Comparison of ENCODE assay signal across 14 cellular contexts in genomic region chr2:73993376-73993775, GRCh38. TPM values are rescaled to one million over a fixed set of nuclear protein-coding genes. Genes with fewer than 3 reads are reported as not detected.
A peak's percentile ranks its signal among the peaks of the same experiment; 100 is the strongest.
DNase-seq lines count a peak whose midpoint lies in the region; ATAC-seq and TF ChIP-seq lines count a peak whose summit lies in the region.
"Had no signal": no experiment of that assay in that cellular context is flagged by ENCODE, and none has a peak within 500 bp of the region (broad histone marks: within the 10 kb centered on the region; RNA-seq: fewer than 3 reads in every experiment).

No MANE protein-coding gene starts in this region.

- H3K36me3 Mint-ChIP-seq in activated CD4-positive, alpha-beta T cell treated with anti-CD3 and anti-CD28 coated beads, Interleukin-2, amount 10 ng/mL, durations not matched to agents 24 days and 14 days (ENCODE audit: low read depth): peaks cover 55% of the 10 kb centered on the region
- H3K36me3 Mint-ChIP-seq in activated T-helper 1 cell treated with anti-CD3 and anti-CD28 coated beads, Interleukin-12 subunit alpha, Interleukin-12 subunit beta, Interleukin-2, Interleukin-4 antibody, amounts not matched to agents 30 ng/mL and 10 ng/mL and 1 ng/mL, durations not matched to agents 14 hours and 24 hours and 36 hours (ENCODE audit: low read depth): peaks cover 42% of the 10 kb centered on the region
- H3K36me3 Mint-ChIP-seq in naive thymus-derived CD4-positive, alpha-beta T cell: peaks cover 3 to 40% (median 24%) of the 10 kb centered on the region in 5 donors

- H3K9me3 Mint-ChIP-seq in activated CD4-positive, alpha-beta T cell treated with anti-CD3 and anti-CD28 coated beads, Interleukin-2, amount 10 ng/mL, durations not matched to agents 24 days and 14 days: peaks cover 8% of the 10 kb centered on the region
- H3K9me3 Mint-ChIP-seq in activated T-helper 1 cell treated with anti-CD3 and anti-CD28 coated beads, Interleukin-12 subunit alpha, Interleukin-12 subunit beta, Interleukin-2, Interleukin-4 antibody, amounts not matched to agents 30 ng/mL and 10 ng/mL and 1 ng/mL, durations not matched to agents 14 hours and 24 hours and 36 hours: peaks cover 16% of the 10 kb centered on the region
- H3K9me3 Mint-ChIP-seq in naive thymus-derived CD4-positive, alpha-beta T cell: peaks cover 0 to 11% (median 3%) of the 10 kb centered on the region in 11 donors

- no peak for ATAC-seq in naive thymus-derived CD4-positive, alpha-beta T cell
- no peak for ATAC-seq in HG02885 (IDR thresholded peaks at IDR 0.05; ENCODE audit: poor library complexity, unreplicated experiment)

- CTCF ChIA-PET in naive thymus-derived CD4-positive, alpha-beta T cell (lab: Charles Lee): no interaction called here

- no peak overlapping the region for H3K4me3 ChIP-seq in naive thymus-derived CD4-positive, alpha-beta T cell (ENCODE audit: low read length)
- no peak overlapping the region for H3K4me3 ChIP-seq in left ventricle myocardium inferior
- H3K4me3 ChIP-seq: ovary, SK-N-MC, suprapubic skin had no signal

- TF ChIP-seq CTCF in left ventricle myocardium inferior (IDR thresholded peaks at IDR 0.05; ENCODE audit: borderline replicate concordance): no peak

- peak overlapping the region; percentile 22 for H3K4me3 Mint-ChIP-seq in activated CD4-positive, alpha-beta T cell treated with anti-CD3 and anti-CD28 coated beads, Interleukin-2, amount 10 ng/mL, durations not matched to agents 24 days and 14 days
- H3K4me3 Mint-ChIP-seq in activated T-helper 1 cell treated with anti-CD3 and anti-CD28 coated beads, Interleukin-12 subunit alpha, Interleukin-12 subunit beta, Interleukin-2, Interleukin-4 antibody, amounts not matched to agents 30 ng/mL and 10 ng/mL and 1 ng/mL, durations not matched to agents 14 hours and 24 hours and 36 hours: peak overlapping the region; percentile 0
- peak overlapping the region in 7 of 10 donors; percentile 1 to 28 (median 10) for H3K4me3 Mint-ChIP-seq in naive thymus-derived CD4-positive, alpha-beta T cell

- H3K4me1 Mint-ChIP-seq in activated CD4-positive, alpha-beta T cell treated with anti-CD3 and anti-CD28 coated beads, Interleukin-2, amount 10 ng/mL, durations not matched to agents 24 days and 14 days: peaks cover 56% of the 10 kb centered on the region
- H3K4me1 Mint-ChIP-seq in activated T-helper 1 cell treated with anti-CD3 and anti-CD28 coated beads, Interleukin-12 subunit alpha, Interleukin-12 subunit beta, Interleukin-2, Interleukin-4 antibody, amounts not matched to agents 30 ng/mL and 10 ng/mL and 1 ng/mL, durations not matched to agents 14 hours and 24 hours and 36 hours (ENCODE audit: low read depth): peaks cover 52% of the 10 kb centered on the region
- peaks cover 52 to 92% (median 76%) of the 10 kb centered on the region in 7 donors for H3K4me1 Mint-ChIP-seq in naive thymus-derived CD4-positive, alpha-beta T cell

- H3K27me3 ChIP-seq in naive thymus-derived CD4-positive, alpha-beta T cell (ENCODE audit: control insufficient read depth in 2 of 2, insufficient read depth in 2 of 2, low read length in 2 of 2): no peaks in the 10 kb centered on the region
- no peaks in the 10 kb centered on the region for H3K27me3 ChIP-seq in left ventricle myocardium inferior (ENCODE audit: low read depth)
- H3K27me3 ChIP-seq: ovary, suprapubic skin had no signal

- intact Hi-C loops in activated CD4-positive, alpha-beta T cell treated with anti-CD3 and anti-CD28 coated beads, Interleukin-2, amount 10 ng/mL, durations not matched to agents 24 days and 14 days (cut with micrococcal nuclease): no loop called here
- intact Hi-C loops in activated T-helper 1 cell treated with anti-CD3 and anti-CD28 coated beads, Interleukin-12 subunit alpha, Interleukin-12 subunit beta, Interleukin-2, Interleukin-4 antibody, amounts not matched to agents 30 ng/mL and 10 ng/mL and 1 ng/mL, durations not matched to agents 14 hours and 24 hours and 36 hours (cut with micrococcal nuclease): no loop called here
- intact Hi-C loops in naive thymus-derived CD4-positive, alpha-beta T cell (cut with micrococcal nuclease): no loop called here
- intact Hi-C loops in left ventricle myocardium inferior (cut with micrococcal nuclease): no loop called here

- H3K4me1 ChIP-seq in naive thymus-derived CD4-positive, alpha-beta T cell (ENCODE audit: control insufficient read depth in 2 of 2, insufficient read depth in 2 of 2, low read length in 2 of 2): peaks cover 4 to 47% of the 10 kb centered on the region in 2 donors
- H3K4me1 ChIP-seq in left ventricle myocardium inferior: peaks cover 5% of the 10 kb centered on the region

- POLR2A ChIA-PET in naive thymus-derived CD4-positive, alpha-beta T cell (lab: Charles Lee): interaction anchor here (0.5 to 0.6 kb wide), 2 partner anchors 316 to 427 kb away, joined by 3 read pairs; no protein-coding TSS in a partner anchor

- H3K9me3 ChIP-seq in naive thymus-derived CD4-positive, alpha-beta T cell (ENCODE audit: control insufficient read depth in 2 of 3, low read length in 3 of 3): peaks cover 0 to 5% (median 0%) of the 10 kb centered on the region in 3 experiments
- no peaks in the 10 kb centered on the region for H3K9me3 ChIP-seq in left ventricle myocardium inferior (replicated peaks)
- H3K9me3 ChIP-seq: ovary, suprapubic skin had no signal

- no peaks in the 10 kb centered on the region for H3K27me3 Mint-ChIP-seq in activated CD4-positive, alpha-beta T cell treated with anti-CD3 and anti-CD28 coated beads, Interleukin-2, amount 10 ng/mL, durations not matched to agents 24 days and 14 days
- H3K27me3 Mint-ChIP-seq in activated T-helper 1 cell treated with anti-CD3 and anti-CD28 coated beads, Interleukin-12 subunit alpha, Interleukin-12 subunit beta, Interleukin-2, Interleukin-4 antibody, amounts not matched to agents 30 ng/mL and 10 ng/mL and 1 ng/mL, durations not matched to agents 14 hours and 24 hours and 36 hours (ENCODE audit: insufficient read depth): no peaks in the 10 kb centered on the region
- H3K27me3 Mint-ChIP-seq in naive thymus-derived CD4-positive, alpha-beta T cell: no peaks in the 10 kb centered on the region

- H3K27ac Mint-ChIP-seq in activated CD4-positive, alpha-beta T cell treated with anti-CD3 and anti-CD28 coated beads, Interleukin-2, amount 10 ng/mL, durations not matched to agents 24 days and 14 days: peak overlapping the region; percentile 26
- H3K27ac Mint-ChIP-seq in activated T-helper 1 cell treated with anti-CD3 and anti-CD28 coated beads, Interleukin-12 subunit alpha, Interleukin-12 subunit beta, Interleukin-2, Interleukin-4 antibody, amounts not matched to agents 30 ng/mL and 10 ng/mL and 1 ng/mL, durations not matched to agents 14 hours and 24 hours and 36 hours: peak overlapping the region; percentile 32
- peak overlapping the region; percentile 36 to 80 (median 71) for H3K27ac Mint-ChIP-seq in naive thymus-derived CD4-positive, alpha-beta T cell

- H3K27ac ChIP-seq in naive thymus-derived CD4-positive, alpha-beta T cell (ENCODE audit: low read depth, low read length): peak overlapping the region; percentile 7
- no peak overlapping the region for H3K27ac ChIP-seq in left ventricle myocardium inferior (replicated peaks)
- H3K27ac ChIP-seq: ovary, SK-N-MC, suprapubic skin had no signal

- DNase-seq in activated CD4-positive, alpha-beta T cell treated with anti-CD3 and anti-CD28 coated beads, Interleukin-2, amount 10 ng/mL, durations not matched to agents 24 days and 14 days: no peak
- DNase-seq in activated CD4-positive, alpha-beta T cell treated with anti-CD3 and anti-CD28 coated beads, Interleukin-2, amount 50 U/mL, for 48 hours: no peak
- DNase-seq in EH (ENCODE audit: low read depth) (peak; percentile 67), NCI-H2029 (lab: John Stamatoyannopoulos, UW) (no peak), left ventricle myocardium inferior (no peak)
- no peak for DNase-seq in activated T-helper 1 cell treated with anti-CD3 and anti-CD28 coated beads, Interleukin-12 subunit alpha, Interleukin-12 subunit beta, Interleukin-2, Interleukin-4 antibody, amounts not matched to agents 30 ng/mL and 10 ng/mL and 1 ng/mL, durations not matched to agents 14 hours and 24 hours and 36 hours (ENCODE audit: low spot score)
- DNase-seq in naive thymus-derived CD4-positive, alpha-beta T cell: no peak
- DNase-seq: mesendoderm; NCI-H345; ovary; stimulated activated CD4-positive, alpha-beta T cell treated with anti-CD3 and anti-CD28 coated beads, Interleukin-12 subunit alpha, Interleukin-12 subunit beta, amount 100 ng/mL, for 4 hours had no signal

- H3K36me3 ChIP-seq in naive thymus-derived CD4-positive, alpha-beta T cell (ENCODE audit: control insufficient read depth in 2 of 3, insufficient read depth in 3 of 3, low read length in 3 of 3): peaks cover 0 to 9% (median 0%) of the 10 kb centered on the region in 3 experiments
- H3K36me3 ChIP-seq in left ventricle myocardium inferior: no peaks in the 10 kb centered on the region
- H3K36me3 ChIP-seq: ovary, suprapubic skin had no signal

RNA-seq across cellular contexts. Expression of gene TET3, which starts 8.7 kb away (rescaled TPM):
- 20.7 and 22.0 TPM in 2 replicates for total RNA-seq in activated CD4-positive, alpha-beta T cell treated with anti-CD3 and anti-CD28 coated beads, Interleukin-2, amount 10 ng/mL, durations not matched to agents 24 days and 14 days
- total RNA-seq in activated T-helper 1 cell treated with anti-CD3 and anti-CD28 coated beads, Interleukin-12 subunit alpha, Interleukin-12 subunit beta, Interleukin-2, Interleukin-4 antibody, amounts not matched to agents 30 ng/mL and 10 ng/mL and 1 ng/mL, durations not matched to agents 14 hours and 24 hours and 36 hours: 19.2 and 20.5 TPM in 2 replicates
- total RNA-seq in naive thymus-derived CD4-positive, alpha-beta T cell: 10 to 100 TPM; 19.1 to 38.6 (median 28.6) TPM
- polyA plus RNA-seq in naive thymus-derived CD4-positive, alpha-beta T cell: 1 to 10 TPM in 1 of 2 donors, under 1 TPM in 1; 0.77 to 1.1 TPM
- 2.3 TPM for total RNA-seq in left ventricle myocardium inferior
